ENCODE assay signal across 7 cellular contexts in the genomic region with DNA sequence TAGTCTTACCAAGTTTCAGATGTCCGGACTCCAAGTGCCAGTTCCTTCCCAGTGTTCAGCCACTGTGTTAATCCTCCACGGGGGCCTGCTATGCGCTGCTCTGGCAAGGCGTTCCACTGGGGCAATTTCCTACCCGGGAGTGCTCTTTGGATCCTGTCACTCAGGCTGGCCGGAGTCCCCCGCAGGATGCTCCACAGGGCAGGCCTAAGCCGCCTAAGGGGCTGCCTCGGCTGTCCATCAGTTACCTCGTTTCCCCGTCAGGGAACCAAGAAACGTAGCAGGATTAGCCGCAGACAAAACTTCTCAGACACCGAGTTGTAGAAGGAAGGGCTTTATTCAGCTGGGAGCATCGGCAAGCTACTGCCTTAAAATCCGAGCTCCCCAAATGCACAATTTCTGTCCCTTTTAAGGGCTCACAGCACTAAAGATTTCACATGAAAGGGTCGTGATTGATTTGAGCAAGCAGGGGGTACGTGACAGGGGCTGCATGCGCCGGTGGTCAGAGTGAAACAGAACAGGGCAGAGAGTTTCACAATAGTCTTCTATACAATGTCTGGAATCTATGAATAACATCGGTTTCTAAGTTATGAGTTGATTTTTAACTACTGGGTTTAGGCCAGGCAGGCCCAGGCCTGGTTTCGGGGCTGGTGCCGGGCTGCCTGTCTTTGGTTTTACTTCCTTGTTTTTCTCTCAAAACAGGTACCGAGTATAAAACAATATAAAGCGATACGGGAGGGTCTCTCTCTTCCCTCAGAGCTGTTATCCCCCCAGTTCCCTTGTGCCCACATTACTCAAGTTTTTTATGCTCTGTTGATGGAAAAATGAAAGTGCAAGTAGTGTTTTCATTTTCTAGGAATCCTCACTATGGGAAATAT.
A peak's percentile ranks its signal among the peaks of the same experiment; 100 is the strongest.
DNase-seq lines count a peak whose midpoint lies in the region; ATAC-seq, FAIRE-seq and TF ChIP-seq lines count a peak whose summit lies in the region.
"Not testable (repeated sequence)": the region's sequence is repeated elsewhere in the genome, so short reads cannot be mapped to it uniquely, and the experiment has no call there.

No MANE protein-coding gene starts in this region.

- peak overlapping the region; percentile 79 to 90 (median 86) for H3K4me3 Mint-ChIP-seq in IgD-negative memory B cell
- peak overlapping the region; percentile 6 for H3K4me3 Mint-ChIP-seq in activated naive CD8-positive, alpha-beta T cell treated with anti-CD3 and anti-CD28 coated beads, Interleukin-2, amount 50 U/mL, for 24 hours

- peak; percentile 95 for FAIRE-seq in GM19239 (lab: Jason Lieb, UNC)

- H3K4me2 ChIP-seq in OCI-LY3 (ENCODE audit: low read length), result peak overlapping the region; percentile 85

- H3K4me1 Mint-ChIP-seq in IgD-negative memory B cell, result peaks cover 18 to 28% (median 21%) of the 10 kb centered on the region in 3 donors
- H3K4me1 Mint-ChIP-seq in activated naive CD8-positive, alpha-beta T cell treated with anti-CD3 and anti-CD28 coated beads, Interleukin-2, amount 50 U/mL, for 24 hours, result not testable (repeated sequence)

- H3K36me3 Mint-ChIP-seq in IgD-negative memory B cell; activated naive CD8-positive, alpha-beta T cell treated with anti-CD3 and anti-CD28 coated beads, Interleukin-2, amount 50 U/mL, for 24 hours (ENCODE audit: low read depth): not testable (repeated sequence)

- H3K4me3 ChIP-seq in GM08714 (ENCODE audit: low read length) (peak overlapping the region; percentile 99), OCI-LY3 (ENCODE audit: low read length) (peak overlapping the region; percentile 84), sigmoid colon (peak overlapping the region in 3 of 4 donors; percentile 4 to 20 (median 8))

- not testable (repeated sequence) for H2AFZ ChIP-seq in OCI-LY3 (ENCODE audit: low read depth, low read length)

- H3K4me1 ChIP-seq in OCI-LY3 (ENCODE audit: low read length), result peaks cover 42% of the 10 kb centered on the region
- H3K4me1 ChIP-seq in sigmoid colon, result not testable (repeated sequence)

- DNase-seq in GM19239 (ENCODE audit: insufficient read length, low spot score); activated naive CD8-positive, alpha-beta T cell treated with anti-CD3 and anti-CD28 coated beads, Interleukin-2, amount 50 U/mL, for 24 hours; sigmoid colon: not testable (repeated sequence)
- DNase-seq in glomerular visceral epithelial cell (ENCODE audit: extremely low spot score), result peak; percentile 36

- H3K27me3 ChIP-seq in OCI-LY3 (ENCODE audit: low read depth, low read length); sigmoid colon: not testable (repeated sequence)

- not testable (repeated sequence) for TF ChIP-seq POLR2A in sigmoid colon (IDR thresholded peaks at IDR 0.05)

- H3K36me3 ChIP-seq in OCI-LY3 (replicated peaks; ENCODE audit: low read depth, low read length), result peaks cover 38% of the 10 kb centered on the region
- H3K36me3 ChIP-seq in sigmoid colon, result not testable (repeated sequence)

- not testable (repeated sequence) for TF ChIP-seq CTCF in OCI-LY3 (IDR thresholded peaks at IDR 0.05; ENCODE audit: low read depth, low read length); sigmoid colon (IDR thresholded peaks at IDR 0.05)

- H3K27ac Mint-ChIP-seq in IgD-negative memory B cell, result peak overlapping the region; percentile 94 to 98 (median 95)
- H3K27ac Mint-ChIP-seq in activated naive CD8-positive, alpha-beta T cell treated with anti-CD3 and anti-CD28 coated beads, Interleukin-2, amount 50 U/mL, for 24 hours, result peak overlapping the region; percentile 34

- peak overlapping the region; percentile 95 for H3K9ac ChIP-seq in OCI-LY3 (ENCODE audit: low read length)

- WGBS in sigmoid colon, 2 donors, result 82 to 87% methylated on average over 26 of the region's 26 CpGs

- peak overlapping the region; percentile 94 for H3K27ac ChIP-seq in OCI-LY3 (ENCODE audit: low read length)
- not testable (repeated sequence) for H3K27ac ChIP-seq in sigmoid colon

- peaks cover 11% of the 10 kb centered on the region for H4K20me1 ChIP-seq in OCI-LY3 (ENCODE audit: insufficient read depth, low read length)

- not testable (repeated sequence) for H3K27me3 Mint-ChIP-seq in IgD-negative memory B cell; activated naive CD8-positive, alpha-beta T cell treated with anti-CD3 and anti-CD28 coated beads, Interleukin-2, amount 50 U/mL, for 24 hours

- H3K79me2 ChIP-seq in OCI-LY3 (ENCODE audit: low read length), result peaks cover 94% of the 10 kb centered on the region

- TF ChIP-seq EP300 in sigmoid colon (IDR thresholded peaks at IDR 0.05), result not testable (repeated sequence)

- intact Hi-C loops in sigmoid colon (cut with DNase I), result not testable (repeated sequence)

- H3K9me3 ChIP-seq in OCI-LY3 (ENCODE audit: insufficient read depth, low read length); sigmoid colon: not testable (repeated sequence)

- ATAC-seq in activated naive CD8-positive, alpha-beta T cell treated with anti-CD3 and anti-CD28 coated beads, Interleukin-2, amount 50 U/mL, for 24 hours, result not testable (repeated sequence)

- not testable (repeated sequence) for H3K9me3 Mint-ChIP-seq in IgD-negative memory B cell; activated naive CD8-positive, alpha-beta T cell treated with anti-CD3 and anti-CD28 coated beads, Interleukin-2, amount 50 U/mL, for 24 hours

Comparison
In these comparisons a context has a peak if more than half of its experiments do, and no peak if none do; other contexts are left out.
1. H3K4me3 ChIP-seq: peak in every context shown above with its lines; median percentile 99 in GM08714; 84 in OCI-LY3; 8 in sigmoid colon.